In genomic region chr12:130701402-130701744, GRCh38 we compare ENCODE assay signal across 24 cellular contexts. TPM values are rescaled to one million over a fixed set of nuclear protein-coding genes. Genes with fewer than 3 reads are reported as not detected.
"Had no signal": no experiment of that assay in that cellular context is flagged by ENCODE, and none has a peak within 500 bp of the region (broad histone marks: within the 10 kb centered on the region; RNA-seq: fewer than 3 reads in every experiment).

No MANE protein-coding gene starts in this region.

- DNase-seq: activated CD4-positive, alpha-beta memory T cell treated with anti-CD3 and anti-CD28 coated beads, Interleukin-2, amount 10 ng/mL, durations not matched to agents 7 days and 5 days; activated CD4-positive, alpha-beta T cell treated with anti-CD3 and anti-CD28 coated beads, Interleukin-2, amount 10 ng/mL, durations not matched to agents 7 days and 5 days; activated CD8-positive, alpha-beta memory T cell treated with anti-CD3 and anti-CD28 coated beads, Interleukin-2, amount 50 U/mL, for 4 hours; activated gamma-delta T cell treated with Interleukin-2 at 50 U/mL for 16 hours; activated naive CD4-positive, alpha-beta T cell treated with anti-CD3 and anti-CD28 coated beads, Interleukin-2, amount 10 ng/mL, durations not matched to agents 7 days and 5 days; activated naive CD8-positive, alpha-beta T cell treated with anti-CD3 and anti-CD28 coated beads for 36 hours; activated T-cell treated with anti-CD3 and anti-CD28 coated beads, Interleukin-2, amount 50 U/mL, for 1 hour; brain microvascular endothelial cell; MG63; NCI-H1105; NCI-H1436; NCI-H1694 treated with DMSO at 0.1 percent for 48 hours; NCI-H2029 treated with DMSO at 0.1 percent for 48 hours; NCI-H510A treated with DMSO at 0.1 percent for 48 hours; NCI-H69; NK-92 treated with Interleukin-12 subunit alpha and Interleukin-12 subunit beta, amount 100 ng/mL, for 24 hours; OCI-M1; SHP77 treated with DMSO at 0.1 percent for 48 hours had no signal

- H3K4me3 ChIP-seq: cardiac muscle cell, MG63 had no signal

- H3K36me3 Mint-ChIP-seq: activated naive CD4-positive, alpha-beta T cell treated with anti-CD3 and anti-CD28 coated beads, Interleukin-2, amount 10 ng/mL, durations not matched to agents 7 days and 5 days; activated naive CD8-positive, alpha-beta T cell treated with anti-CD3 and anti-CD28 coated beads for 36 hours; WTC11 had no signal

- H3K27me3 ChIP-seq: brain microvascular endothelial cell, cardiac muscle cell, MG63 had no signal

- H3K9me3 Mint-ChIP-seq: activated CD4-positive, alpha-beta memory T cell treated with anti-CD3 and anti-CD28 coated beads, Interleukin-2, amount 10 ng/mL, durations not matched to agents 7 days and 5 days; activated CD4-positive, alpha-beta T cell treated with anti-CD3 and anti-CD28 coated beads, Interleukin-2, amount 10 ng/mL, durations not matched to agents 7 days and 5 days; activated naive CD4-positive, alpha-beta T cell treated with anti-CD3 and anti-CD28 coated beads, Interleukin-2, amount 10 ng/mL, durations not matched to agents 7 days and 5 days; activated naive CD8-positive, alpha-beta T cell treated with anti-CD3 and anti-CD28 coated beads for 36 hours; T-helper 1 cell treated with Interleukin-12 subunit alpha and Interleukin-12 subunit beta and Interleukin-4 antibody, amounts not matched to agents 30 μg/mL and 1 μg/mL, for 36 hours had no signal

- H3K27ac Mint-ChIP-seq: activated CD4-positive, alpha-beta memory T cell treated with anti-CD3 and anti-CD28 coated beads, Interleukin-2, amount 10 ng/mL, durations not matched to agents 7 days and 5 days; activated CD4-positive, alpha-beta T cell treated with anti-CD3 and anti-CD28 coated beads, Interleukin-2, amount 10 ng/mL, durations not matched to agents 7 days and 5 days; activated naive CD4-positive, alpha-beta T cell treated with anti-CD3 and anti-CD28 coated beads, Interleukin-2, amount 10 ng/mL, durations not matched to agents 7 days and 5 days; activated naive CD8-positive, alpha-beta T cell treated with anti-CD3 and anti-CD28 coated beads for 36 hours; T-helper 1 cell treated with Interleukin-12 subunit alpha and Interleukin-12 subunit beta and Interleukin-4 antibody, amounts not matched to agents 30 μg/mL and 1 μg/mL, for 36 hours; WTC11 had no signal

- H3K27ac ChIP-seq: brain microvascular endothelial cell, cardiac muscle cell, RWPE1 had no signal

- H3K4me1 Mint-ChIP-seq: activated CD4-positive, alpha-beta memory T cell treated with anti-CD3 and anti-CD28 coated beads, Interleukin-2, amount 10 ng/mL, durations not matched to agents 7 days and 5 days; activated CD4-positive, alpha-beta T cell treated with anti-CD3 and anti-CD28 coated beads, Interleukin-2, amount 10 ng/mL, durations not matched to agents 7 days and 5 days; activated naive CD4-positive, alpha-beta T cell treated with anti-CD3 and anti-CD28 coated beads, Interleukin-2, amount 10 ng/mL, durations not matched to agents 7 days and 5 days; activated naive CD8-positive, alpha-beta T cell treated with anti-CD3 and anti-CD28 coated beads for 36 hours had no signal

- H3K4me3 Mint-ChIP-seq: activated CD4-positive, alpha-beta memory T cell treated with anti-CD3 and anti-CD28 coated beads, Interleukin-2, amount 10 ng/mL, durations not matched to agents 7 days and 5 days; activated CD4-positive, alpha-beta T cell treated with anti-CD3 and anti-CD28 coated beads, Interleukin-2, amount 10 ng/mL, durations not matched to agents 7 days and 5 days; activated naive CD4-positive, alpha-beta T cell treated with anti-CD3 and anti-CD28 coated beads, Interleukin-2, amount 10 ng/mL, durations not matched to agents 7 days and 5 days; activated naive CD8-positive, alpha-beta T cell treated with anti-CD3 and anti-CD28 coated beads for 36 hours; T-helper 1 cell treated with Interleukin-12 subunit alpha and Interleukin-12 subunit beta and Interleukin-4 antibody, amounts not matched to agents 30 μg/mL and 1 μg/mL, for 36 hours; WTC11 had no signal

- H3K36me3 ChIP-seq: brain microvascular endothelial cell, cardiac muscle cell, MG63 had no signal

- H3K9me3 ChIP-seq: MG63 had no signal

- H3K27me3 Mint-ChIP-seq: activated naive CD4-positive, alpha-beta T cell treated with anti-CD3 and anti-CD28 coated beads, Interleukin-2, amount 10 ng/mL, durations not matched to agents 7 days and 5 days; activated naive CD8-positive, alpha-beta T cell treated with anti-CD3 and anti-CD28 coated beads for 36 hours had no signal

- ATAC-seq: WTC11 had no signal

RNA-seq across cellular contexts. Expression of gene RIMBP2, which starts 14.7 kb away (rescaled TPM):
- total RNA-seq: activated CD4-positive, alpha-beta memory T cell treated with anti-CD3 and anti-CD28 coated beads, Interleukin-2, amount 10 ng/mL, durations not matched to agents 7 days and 5 days; activated CD4-positive, alpha-beta T cell treated with anti-CD3 and anti-CD28 coated beads, Interleukin-2, amount 10 ng/mL, durations not matched to agents 7 days and 5 days; activated CD8-positive, alpha-beta memory T cell treated with anti-CD3 and anti-CD28 coated beads for 36 hours; activated naive CD8-positive, alpha-beta T cell treated with anti-CD3 and anti-CD28 coated beads for 36 hours; SK-MEL-5 had no signal
